ENCODE assay signal across 17 cellular contexts in the genomic region with DNA sequence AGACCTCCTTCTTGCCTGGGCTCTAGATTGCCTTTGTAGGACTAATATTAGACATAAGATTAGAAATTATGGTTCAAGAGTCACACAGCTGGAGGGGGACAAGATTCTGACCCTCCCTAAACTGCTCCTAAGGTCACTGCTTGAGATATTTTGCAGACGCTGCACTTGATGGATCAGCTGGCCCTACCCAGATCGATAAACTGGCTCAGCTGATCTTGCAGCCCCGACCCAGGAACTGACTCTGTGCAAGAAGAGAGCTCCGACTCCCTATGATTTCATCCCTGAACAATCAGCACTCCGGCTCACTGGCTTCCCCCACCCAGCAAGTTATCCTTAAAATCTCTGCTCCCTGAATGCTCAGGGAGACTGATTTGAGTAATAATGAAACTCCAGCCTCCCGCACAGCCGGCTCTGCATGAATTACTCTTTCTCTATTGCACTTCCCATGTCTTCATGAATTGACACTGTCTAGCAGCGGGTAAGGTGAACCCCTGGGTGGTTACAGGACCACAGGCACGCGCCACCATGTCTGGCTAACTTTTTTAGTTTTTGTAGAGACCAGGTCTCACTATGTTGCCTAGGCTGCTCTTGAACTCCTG. TPM values are rescaled to one million over a fixed set of nuclear protein-coding genes. Genes with fewer than 3 reads are reported as not detected.
A peak's percentile ranks its signal among the peaks of the same experiment; 100 is the strongest.
DNase-seq lines count a peak whose midpoint lies in the region; ATAC-seq, FAIRE-seq and TF ChIP-seq lines count a peak whose summit lies in the region.
"Had no signal": no experiment of that assay in that cellular context is flagged by ENCODE, and none has a peak within 500 bp of the region (broad histone marks: within the 10 kb centered on the region; RNA-seq: fewer than 3 reads in every experiment).

No MANE protein-coding gene starts in this region.

- H3K27ac ChIP-seq in GM12878 (ENCODE audit: control insufficient read depth, insufficient read depth), result peak overlapping the region; percentile 14
- no peak overlapping the region for H3K27ac ChIP-seq in osteoblast (ENCODE audit: low read depth, low read length)
- H3K27ac ChIP-seq in aorta (ENCODE audit: low read depth in 1 of 2, low read length in 2 of 2), result no peak overlapping the region
- H3K27ac ChIP-seq: brain microvascular endothelial cell, lower lobe of right lung, psoas muscle had no signal

- POLR2A ChIA-PET in GM12878 (lab: Charles Lee), result interaction anchor here (0.6 to 2.4 kb wide), 3 partner anchors 8 to 17 kb away, joined by 3 to 12 read pairs (median 3); partner anchors contain the start of gene NANS

- H3K9ac ChIP-seq in GM12878 (ENCODE audit: control insufficient read depth, insufficient read depth, low read length), result peak overlapping the region; percentile 8; the same call in 1 of the 2 replicates

- H4K20me1 ChIP-seq in GM12878 (ENCODE audit: control insufficient read depth, insufficient read depth) (no peaks in the 10 kb centered on the region), osteoblast (ENCODE audit: insufficient read depth, low read length) (no peaks in the 10 kb centered on the region)

- H3K4me2 ChIP-seq in GM12878 (ENCODE audit: control insufficient read depth, insufficient read depth) (peak overlapping the region; percentile 92), osteoblast (ENCODE audit: insufficient read depth, low read length) (peak overlapping the region; percentile 30)

- H2AFZ ChIP-seq in GM12878 (ENCODE audit: control insufficient read depth, low read depth, low read length) (peak overlapping the region; percentile 38), osteoblast (ENCODE audit: low read length) (peak overlapping the region; percentile 48)

- no peak for TF ChIP-seq POLR2A in GM12878 (IDR thresholded peaks at IDR 0.05; ENCODE audit: low read depth, low read length)

- H3K27me3 ChIP-seq in GM12878 (replicated peaks in 1 of 2; ENCODE audit: control insufficient read depth in 2 of 2, insufficient read depth in 2 of 2, low read length in 1 of 2) (no peaks in the 10 kb centered on the region), osteoblast (ENCODE audit: insufficient read depth, low read length) (no peaks in the 10 kb centered on the region), aorta (ENCODE audit: control insufficient read depth in 1 of 2, insufficient read depth in 2 of 2, low read length in 1 of 2) (no peaks in the 10 kb centered on the region)
- H3K27me3 ChIP-seq: brain microvascular endothelial cell had no signal

- H3K9me3 ChIP-seq in GM12878 (replicated peaks; ENCODE audit: control insufficient read depth, insufficient read depth, low read length), result peaks cover under 1% of the 10 kb centered on the region; the same call in 2 of the 3 replicates
- no peaks in the 10 kb centered on the region for H3K9me3 ChIP-seq in osteoblast (ENCODE audit: low read depth, low read length)
- H3K9me3 ChIP-seq in aorta (ENCODE audit: control insufficient read depth, low read length), result no peaks in the 10 kb centered on the region
- H3K9me3 ChIP-seq: lower lobe of right lung, psoas muscle had no signal

- WGBS in GM12878 (ENCODE audit: insufficient coverage, insufficient replicate concordance, low lambda C conversion rate, missing lambda C conversion rate), result under 1% methylated on average over 10 of the region's 10 CpGs
- WGBS in aorta, 2 donors, result 72 to 74% methylated on average over 10 of the region's 10 CpGs

- peaks cover 52% of the 10 kb centered on the region for H3K4me1 ChIP-seq in GM12878 (ENCODE audit: control insufficient read depth, insufficient read depth, low read length)
- H3K4me1 ChIP-seq in osteoblast (ENCODE audit: insufficient read depth, low read length), result peaks cover 22% of the 10 kb centered on the region
- H3K4me1 ChIP-seq in aorta (ENCODE audit: control insufficient read depth in 1 of 2, insufficient read depth in 2 of 2, low read length in 2 of 2), result no peaks in the 10 kb centered on the region

- intact Hi-C loops in GM12878 (cut with micrococcal nuclease; ENCODE audit: unreplicated experiment) (loop anchor here (5.0 kb wide), 1 partner anchor 63 kb away; no protein-coding TSS in a partner anchor), aorta (cut with DNase I) (loop anchor here in 1 of 2 donors (5.0 kb wide), 1 partner anchor 52 kb away; no protein-coding TSS in a partner anchor)

- no TSS peak for BruUV-seq in GM12878 (replicated peaks; lab: Mats Ljungman, UMichigan)

- H3K79me2 ChIP-seq in GM12878 (ENCODE audit: control insufficient read depth, insufficient read depth, low read length) (no peaks in the 10 kb centered on the region), osteoblast (ENCODE audit: insufficient read depth, low read length) (no peaks in the 10 kb centered on the region)

- CTCF ChIA-PET in GM12878 (lab: Yijun Ruan, JAX), result interaction anchor here (0.6 to 1.8 kb wide), 8 partner anchors 10 to 217 kb away, joined by 3 to 5 read pairs (median 4); partner anchors contain the start of gene NANS

- RAD21 ChIA-PET in GM12878 (lab: Charles Lee; ENCODE audit: unreplicated experiment), result interaction anchor here (0.7 to 1.3 kb wide), 4 partner anchors 16 to 69 kb away, joined by 3 to 5 read pairs (median 4); partner anchors contain the start of gene NANS

- H3K36me3 ChIP-seq in GM12878 (ENCODE audit: control insufficient read depth in 2 of 2, insufficient read depth in 2 of 2, low read length in 1 of 2) (no peaks in the 10 kb centered on the region), osteoblast (ENCODE audit: insufficient read depth, low read length) (no peaks in the 10 kb centered on the region), aorta (ENCODE audit: control insufficient read depth in 1 of 2, insufficient read depth in 2 of 2, low read length in 1 of 2) (no peaks in the 10 kb centered on the region)
- H3K36me3 ChIP-seq: brain microvascular endothelial cell, lower lobe of right lung had no signal

- DNase-seq in GM12878 (ENCODE audit: low read depth, low spot score) (no peak), osteoblast (ENCODE audit: insufficient read length, low spot score, missing footprints) (no peak), aorta (no peak), frontal cortex (ENCODE audit: low spot score in 2 of 2) (no peak)
- DNase-seq: activated CD4-positive, alpha-beta T cell treated with anti-CD3 and anti-CD28 coated beads, Interleukin-2, amount 50 U/mL, for 1 hour; brain microvascular endothelial cell; GF-D8; lower lobe of right lung; NCI-H2029 treated with DMSO at 0.1 percent for 48 hours; NCI-H524; psoas muscle; stimulated activated naive CD4-positive, alpha-beta T cell treated with Interleukin-2 at 50 U/mL for 16 hours had no signal

- TF ChIP-seq CTCF in GM12878 (IDR thresholded peaks at IDR 0.05 in 2 of 3, conservative IDR thresholded peaks at IDR 0.05 in 1 of 3; ENCODE audit: control insufficient read depth in 2 of 3, extremely low read depth in 1 of 3, insufficient read depth in 1 of 3, low read depth in 3 of 3, low read length in 3 of 3) (no peak), osteoblast (IDR thresholded peaks at IDR 0.05; ENCODE audit: extremely low read depth, low read depth, low read length) (no peak)

- H3K4me3 ChIP-seq in GM12878 (peak overlapping the region; percentile 43; the same call in 1 of the 2 replicates), osteoblast (ENCODE audit: insufficient read depth, low read length) (no peak overlapping the region), aorta (ENCODE audit: low read length in 2 of 2) (no peak overlapping the region)
- H3K4me3 ChIP-seq: lower lobe of right lung, psoas muscle had no signal

- FAIRE-seq in GM12878 (lab: Jason Lieb, UNC) (no peak), frontal cortex (lab: Jason Lieb, UNC) (no peak)

- 0 out of 4 replicates have a peak, but pooled peaks of 1 of the 2 experiments have one; percentile 9 for TF ChIP-seq EP300 in GM12878 (IDR thresholded peaks at IDR 0.05; ENCODE audit: borderline replicate concordance in 1 of 2, control insufficient read depth in 1 of 2, low read depth in 2 of 2, low read length in 2 of 2)

- SMC1A ChIA-PET in GM12878 (lab: Charles Lee; ENCODE audit: uncharacterized antibody, unreplicated experiment), result interaction anchor here (1.0 to 2.6 kb wide), 8 partner anchors 17 to 118 kb away, joined by 3 to 8 read pairs (median 4); partner anchors contain the start of gene NANS

- in situ Hi-C loops in GM12878 (cut with MboI), result no loop called here

- ATAC-seq in GM18498 (IDR thresholded peaks at IDR 0.05; ENCODE audit: unreplicated experiment), result peak; percentile 47
- peak; percentile 43 for ATAC-seq in HG02885 (IDR thresholded peaks at IDR 0.05; ENCODE audit: poor library complexity, unreplicated experiment)
- peak; percentile 50 for ATAC-seq in GM12878
- no peak for ATAC-seq in GM19455 (IDR thresholded peaks at IDR 0.05; ENCODE audit: unreplicated experiment)
- ATAC-seq in aorta (ENCODE audit: low FRiP score), result no peak
- ATAC-seq: activated naive CD4-positive, alpha-beta T cell treated with anti-CD3 and anti-CD28 coated beads, Interleukin-2, amount 50 U/mL, for 72 hours; lower lobe of right lung; natural killer cell treated with Interleukin-12 subunit alpha and Interleukin-12 subunit beta and Interleukin-15 and Interleukin-18, amount 100 ng/mL, for 72 hours; psoas muscle had no signal

- no peak for TF ChIP-seq RAD21 in GM12878 (IDR thresholded peaks at IDR 0.05; ENCODE audit: insufficient read depth, low read depth, low read length)

RNA-seq across cellular contexts. Expression of gene NANS, which starts 17.0 kb away (rescaled TPM):
- 28.4 and 33.0 TPM in 2 replicates for total RNA-seq in GM12878 (2013; cell fraction: nucleolus; rRNA removed)
- 64.8 and 68.3 TPM in 2 replicates for total RNA-seq in GM12878 (2014; rRNA removed)
- total RNA-seq in GM12878 (2014; rRNA removed; fragmentation: Illumina TruSeq; extraction: Trizol), result 52.3 and 55.5 TPM in 2 replicates
- total RNA-seq in GM12878 (2021), result 47.8 and 49.1 TPM in 2 replicates
- polyA plus RNA-seq in GM12878 (2011; ENCODE audit: low read depth), result 55.9 TPM
- 37.9 and 44.6 TPM in 2 replicates for polyA plus RNA-seq in GM12878 (2011; rRNA removed)
- 51.9 and 54.2 TPM in 2 replicates for polyA plus RNA-seq in GM12878 (2011; cell fraction: cytosol; rRNA removed)
- 23.3 and 29.3 TPM in 2 replicates for polyA plus RNA-seq in GM12878 (2011; cell fraction: nucleus; rRNA removed)
- 56.9 and 74.3 TPM in 2 replicates for polyA plus RNA-seq in GM12878 (2012)
- 47.8 and 48.8 TPM in 2 replicates for polyA plus RNA-seq in GM12878 (2014; fragmentation: Illumina TruSeq; extraction: Trizol)
- polyA plus RNA-seq in GM12878 (2014; fragmentation: Nextera tagmentation; extraction: Ambion mirVana), result 10 to 100 TPM; 21.0 to 26.1 TPM
- 55.6 and 56.5 TPM in 2 replicates for polyA plus RNA-seq in GM12878 (2014; rRNA removed)
- 100 to 1,000 TPM; 109 to 126 TPM for polyA plus RNA-seq in GM12878 (2016; fragmentation: Nextera tagmentation; extraction: Ambion mirVana)
- 31.5 and 44.8 TPM in 2 replicates for polyA minus RNA-seq in GM12878 (2011; rRNA and poly(A)+ RNA removed)
- polyA minus RNA-seq in GM12878 (2011; cell fraction: cytosol; rRNA and poly(A)+ RNA removed), result 9.8 and 10.0 TPM in 2 replicates
- polyA minus RNA-seq in GM12878 (2011; cell fraction: nucleus; rRNA and poly(A)+ RNA removed), result 10.2 and 27.1 TPM in 2 replicates
- total RNA-seq in osteoblast, result 56.1 and 56.6 TPM in 2 replicates
- 10 to 100 TPM; 40.8 to 47.3 TPM for total RNA-seq in aorta
- 10 to 100 TPM; 39.2 to 57.1 TPM for polyA plus RNA-seq in aorta
- 22.8 TPM for total RNA-seq in frontal cortex

RNA-seq across cellular contexts. Expression of gene ANP32B, which starts 56.4 kb away (rescaled TPM):
- 19.4 and 27.4 TPM in 2 replicates for total RNA-seq in GM12878 (2013; cell fraction: nucleolus; rRNA removed)
- total RNA-seq in GM12878 (2014; rRNA removed), result 20.4 and 24.5 TPM in 2 replicates
- 34.4 and 41.8 TPM in 2 replicates for total RNA-seq in GM12878 (2014; rRNA removed; fragmentation: Illumina TruSeq; extraction: Trizol)
- 239 and 244 TPM in 2 replicates for total RNA-seq in GM12878 (2021)
- polyA plus RNA-seq in GM12878 (2011; ENCODE audit: low read depth), result 190 TPM
- polyA plus RNA-seq in GM12878 (2011; rRNA removed), result 79.8 and 96.4 TPM in 2 replicates
- 27.8 and 36.5 TPM in 2 replicates for polyA plus RNA-seq in GM12878 (2011; cell fraction: cytosol; rRNA removed)
- polyA plus RNA-seq in GM12878 (2011; cell fraction: nucleus; rRNA removed), result 28.7 and 45.7 TPM in 2 replicates
- polyA plus RNA-seq in GM12878 (2012), result 332 and 355 TPM in 2 replicates
- polyA plus RNA-seq in GM12878 (2014; fragmentation: Illumina TruSeq; extraction: Trizol), result 419 and 544 TPM in 2 replicates
- polyA plus RNA-seq in GM12878 (2014; fragmentation: Nextera tagmentation; extraction: Ambion mirVana), result 100 to 1,000 TPM in 1 of 2 experiments, 10 to 100 TPM in 1; 85.9 to 204 TPM
- polyA plus RNA-seq in GM12878 (2014; rRNA removed), result 138 and 143 TPM in 2 replicates
- 100 to 1,000 TPM; 272 to 284 TPM for polyA plus RNA-seq in GM12878 (2016; fragmentation: Nextera tagmentation; extraction: Ambion mirVana)
- polyA minus RNA-seq in GM12878 (2011; rRNA and poly(A)+ RNA removed), result 28.0 and 32.2 TPM in 2 replicates
- polyA minus RNA-seq in GM12878 (2011; cell fraction: cytosol; rRNA and poly(A)+ RNA removed), result 41.0 and 41.8 TPM in 2 replicates
- 16.4 and 40.0 TPM in 2 replicates for polyA minus RNA-seq in GM12878 (2011; cell fraction: nucleus; rRNA and poly(A)+ RNA removed)
- total RNA-seq in osteoblast, result 12.7 and 13.8 TPM in 2 replicates
- 100 to 1,000 TPM in 1 of 2 donors, 10 to 100 TPM in 1; 98.6 to 111 TPM for total RNA-seq in aorta
- 100 to 1,000 TPM; 132 to 350 TPM for polyA plus RNA-seq in aorta
- total RNA-seq in frontal cortex, result 6.1 TPM

Comparison
In these comparisons a context has a peak if more than half of its experiments do, and no peak if none do; other contexts are left out.
1. ATAC-seq: peak in GM18498 (single experiment), HG02885 (single experiment) and GM12878 (single experiment); none in GM19455 (single experiment) and aorta (single experiment).